8 cellular contexts compared by ENCODE assay signal in the genomic region with DNA sequence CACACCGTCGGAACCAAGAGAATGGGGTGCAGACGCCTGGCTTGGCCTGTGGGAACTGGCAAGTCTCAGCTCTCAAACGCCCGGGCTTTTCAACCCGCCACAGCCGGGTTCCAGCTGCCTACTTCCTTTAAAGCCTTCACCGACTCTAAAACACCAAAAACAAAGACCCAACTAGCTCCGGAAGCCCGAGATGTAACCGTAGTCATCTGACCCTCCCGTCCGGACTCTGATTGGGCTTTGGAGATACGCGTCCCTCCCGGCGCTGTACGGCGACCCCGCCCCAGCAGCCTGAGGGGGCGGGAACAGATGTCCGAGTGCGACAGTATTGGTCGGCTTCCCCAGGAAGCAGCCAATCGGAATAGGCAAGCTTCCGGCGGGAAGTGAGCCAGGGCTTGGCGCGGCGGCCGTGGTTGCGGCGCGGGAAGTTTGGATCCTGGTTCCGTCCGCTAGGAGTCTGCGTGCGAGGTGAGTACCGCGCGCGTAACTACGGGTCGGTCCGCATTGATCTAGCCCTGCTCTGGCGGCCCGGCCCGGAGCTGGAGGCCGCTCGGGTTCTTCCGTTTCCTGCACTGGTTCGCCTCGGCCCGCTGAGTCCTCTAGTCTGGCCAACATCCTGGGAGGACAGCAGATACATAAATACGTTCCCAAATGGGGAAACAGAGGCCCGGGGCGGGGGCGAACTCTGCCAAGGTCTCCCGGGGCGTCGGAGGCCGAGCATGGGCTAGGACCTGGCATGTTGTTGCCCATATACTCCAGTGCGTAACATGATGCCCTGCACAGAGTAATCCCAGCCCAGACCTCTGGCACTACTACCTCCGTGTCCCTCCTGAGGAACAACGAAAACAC. TPM values are rescaled to one million over a fixed set of nuclear protein-coding genes. Genes with fewer than 3 reads are reported as not detected.
A peak's percentile ranks its signal among the peaks of the same experiment; 100 is the strongest.
DNase-seq lines count a peak whose midpoint lies in the region; ATAC-seq, FAIRE-seq and TF ChIP-seq lines count a peak whose summit lies in the region.

A gene (plus strand): TSS at position 371 of the 846 bp plus-strand sequence. CDS start 30,047 bp downstream, outside the sequence.

- TF ChIP-seq POLR2A in GM12891 (IDR thresholded peaks at IDR 0.05; ENCODE audit: low read depth, low read length), result peak; percentile 97
- TF ChIP-seq POLR2A in heart left ventricle (IDR thresholded peaks at IDR 0.05), result peak in 1 of 2 donors; percentile 78
- peak in 3 of 4 donors; percentile 53 to 86 (median 72) for TF ChIP-seq POLR2A in upper lobe of left lung (IDR thresholded peaks at IDR 0.05)

- H3K4me1 Mint-ChIP-seq in T-cell, result peaks cover 22 to 34% (median 32%) of the 10 kb centered on the region in 3 donors

- no peaks in the 10 kb centered on the region for H3K9me3 ChIP-seq in heart left ventricle
- H3K9me3 ChIP-seq in upper lobe of left lung, result no peaks in the 10 kb centered on the region

- 0% methylated on average over 60 to 65 of the region's 65 CpGs for WGBS in adipose tissue, 3 donors
- 0% methylated on average over 23 to 65 of the region's 65 CpGs for WGBS in heart left ventricle, 4 donors
- 0 to 1% methylated on average over 23 to 33 of the region's 65 CpGs for WGBS in upper lobe of left lung, 2 donors

- H3K27me3 Mint-ChIP-seq in T-cell, result no peaks in the 10 kb centered on the region

- H3K4me1 ChIP-seq in heart left ventricle (peaks cover 0 to 25% (median 10%) of the 10 kb centered on the region in 12 donors), upper lobe of left lung (peaks cover 9 to 18% (median 14%) of the 10 kb centered on the region in 4 donors)

- peak in 11 of 12 donors; percentile 18 to 54 (median 39) for TF ChIP-seq CTCF in heart left ventricle (IDR thresholded peaks at IDR 0.05)
- TF ChIP-seq CTCF in upper lobe of left lung (IDR thresholded peaks at IDR 0.05), result peak in 5 of 6 experiments; percentile 40 to 88 (median 74)

- ATAC-seq in HG02840 (IDR thresholded peaks at IDR 0.05; ENCODE audit: low FRiP score, unreplicated experiment) (peak; percentile 99), T-cell (replicated peaks in 1 of 4) (peak; percentile 99 to 100 (median 99)), heart left ventricle (peak; percentile 100), upper lobe of left lung (ENCODE audit: low FRiP score in 2 of 2) (peak; percentile 100)

- peak; percentile 92 for DNase-seq in GM12891 (ENCODE audit: insufficient read length, low spot score)
- DNase-seq in NCI-H1436 treated with DMSO at 0.1 percent for 48 hours (lab: John Stamatoyannopoulos, UW), result peak; percentile 92
- DNase-seq in T-cell, result peak; percentile 90 to 97 (median 94)
- peak; percentile 95 to 98 (median 96) for DNase-seq in heart left ventricle
- peak; percentile 97 for DNase-seq in pons (ENCODE audit: low spot score)
- peak; percentile 97 to 98 for DNase-seq in upper lobe of left lung

- peak within 1 kb of the TSS; percentile 96 to 98 (median 96) for H3K4me3 Mint-ChIP-seq in T-cell

- POLR2A ChIA-PET in T-cell (lab: Charles Lee), result interaction anchor here (0.5 to 1.3 kb wide), 6 partner anchors 53 to 245 kb away, joined by 3 to 8 read pairs (median 4); no protein-coding TSS in a partner anchor

- H3K9me3 Mint-ChIP-seq in T-cell, result no peaks in the 10 kb centered on the region

- FAIRE-seq in GM12891 (lab: Jason Lieb, UNC), result peak; percentile 97

- intact Hi-C loops in heart left ventricle (cut with DNase I), result loop anchor here in 9 of 10 donors (2.0 to 10.0 kb wide), 6 partner anchors 45 to 170 kb away; a partner anchor contains a TSS

- H3K36me3 Mint-ChIP-seq in T-cell, result peaks cover 4% of the 10 kb centered on the region

- H3K27ac ChIP-seq in adipose tissue (ENCODE audit: low read depth, low read length) (peak within 1 kb of the TSS; percentile 79), heart left ventricle (peak within 1 kb of the TSS; percentile 68 to 97 (median 88)), upper lobe of left lung (peak within 1 kb of the TSS; percentile 90 to 94 (median 92))

- CTCF ChIA-PET in T-cell (lab: Charles Lee), result interaction anchor here in 1 of 2 donors (0.5 to 2.5 kb wide), 10 partner anchors 10 to 395 kb away, joined by 3 to 12 read pairs (median 4); no protein-coding TSS in a partner anchor

- H3K36me3 ChIP-seq in heart left ventricle (no peaks in the 10 kb centered on the region), upper lobe of left lung (no peaks in the 10 kb centered on the region)

- no peak for TF ChIP-seq EP300 in upper lobe of left lung (IDR thresholded peaks at IDR 0.05)

- H3K27ac Mint-ChIP-seq in T-cell, result peak within 1 kb of the TSS; percentile 97

- no peaks in the 10 kb centered on the region for H3K27me3 ChIP-seq in heart left ventricle
- H3K27me3 ChIP-seq in upper lobe of left lung, result no peaks in the 10 kb centered on the region

- H3K4me3 ChIP-seq in heart left ventricle (peak within 1 kb of the TSS; percentile 9 to 83 (median 66)), upper lobe of left lung (peak within 1 kb of the TSS; percentile 51 to 84 (median 68))

TF ChIP-seq in GM12891, 5 proteins besides CTCF, POLR2A, EP300 and RAD21:
- TF ChIP-seq TAF1 (IDR thresholded peaks at IDR 0.05; ENCODE audit: low read depth, low read length) (peak; percentile 85), POLR2AphosphoS5 (IDR thresholded peaks at IDR 0.05; ENCODE audit: low read depth, low read length) (peak; percentile 86), SPI1 (IDR thresholded peaks at IDR 0.05; ENCODE audit: low read depth, low read length) (peak; percentile 47), POU2F2 (IDR thresholded peaks at IDR 0.05; ENCODE audit: low read depth, low read length) (0 out of 2 replicates have a peak, but pooled peaks have one; percentile 8), PAX5 (IDR thresholded peaks at IDR 0.05; ENCODE audit: insufficient read depth, low read length, severe bottlenecking) (no peak)
TF ChIP-seq in GM12891: peak in this region for 4.

RNA-seq across cellular contexts. Expression of the gene that starts here (rescaled TPM):
- polyA plus RNA-seq in GM12891 (2012; ENCODE audit: low read depth, missing spikeins), result 12.6 TPM
- total RNA-seq in T-cell (1 to 10 TPM; 4.9 to 9.4 (median 6.2) TPM), heart left ventricle (10 to 100 TPM in 6 of 9 donors, 1 to 10 TPM in 3; 4.3 to 39.6 (median 12.2) TPM), upper lobe of left lung (10 to 100 TPM in 1 of 6 donors, 1 to 10 TPM in 3, under 1 TPM in 2; 0.76 to 31.4 (median 2.6) TPM)
- polyA plus RNA-seq in adipose tissue (1 to 10 TPM in 1 of 3 donors, under 1 TPM in 2; 0.62 to 5.2 (median 0.97) TPM), heart left ventricle (10 to 100 TPM in 1 of 2 donors, 1 to 10 TPM in 1; 9.3 to 14.4 TPM)

Comparison
In these comparisons a context has a peak if more than half of its experiments do, and no peak if none do; other contexts are left out.
1. Peak in every context shown above with its lines: DNase-seq, ATAC-seq, H3K4me3 ChIP-seq and H3K27ac ChIP-seq.